Comparison of ENCODE assay signal across 26 cellular contexts in genomic region chr1:160228431-160228830, GRCh38.
"Had no signal": no experiment of that assay in that cellular context is flagged by ENCODE, and none has a peak within 500 bp of the region (broad histone marks: within the 10 kb centered on the region; RNA-seq: fewer than 3 reads in every experiment).

No MANE protein-coding gene starts in this region.

- DNase-seq: naive thymus-derived CD4-positive, alpha-beta T cell; occipital lobe; ovary; posterior cingulate gyrus; psoas muscle; right cardiac atrium; right lobe of liver; sigmoid colon; small intestine; stimulated activated CD4-positive, alpha-beta T cell treated with anti-CD3 and anti-CD28 coated beads, Interleukin-15, amount 100 ng/mL, for 24 hours; stimulated activated CD4-positive, alpha-beta T cell treated with anti-CD3 and anti-CD28 coated beads, Interleukin-2, amount 100 ng/mL, for 24 hours; stimulated activated CD4-positive, alpha-beta T cell treated with anti-CD3 and anti-CD28 coated beads, Interleukin-2, amount 100 ng/mL, for 48 hours; stimulated activated CD4-positive, alpha-beta T cell treated with anti-CD3 and anti-CD28 coated beads, Interleukin-4, amount 100 ng/mL, for 24 hours; stimulated activated naive B cell treated with anti-CD40 and anti-IgM and Interleukin-4, amounts not matched to agents 10 μg/mL and 1 μg/mL and 100 μg/mL, for 72 hours; stimulated activated naive CD4-positive, alpha-beta T cell treated with Interleukin-2 at 50 U/mL for 16 hours; substantia nigra; testis; tibial artery; transverse colon; upper lobe of right lung; uterus had no signal

- H3K27ac Mint-ChIP-seq: nephron; neural progenitor cell; progenitor cell of endocrine pancreas; stimulated activated naive CD8-positive, alpha-beta T cell treated with anti-CD3 and anti-CD28 coated beads, Interleukin-15, Interleukin-2, amounts not matched to agents 100 ng/mL and 50 ng/mL, for 24 hours; type B pancreatic cell had no signal

- ATAC-seq: naive thymus-derived CD4-positive, alpha-beta T cell; psoas muscle; right cardiac atrium; right lobe of liver; stimulated activated naive B cell treated with anti-CD40 and anti-IgM and Interleukin-4, amounts not matched to agents 10 μg/mL and 1 μg/mL and 100 μg/mL, for 72 hours; upper lobe of right lung had no signal

- H3K4me1 Mint-ChIP-seq: nephron; neural progenitor cell; stimulated activated naive B cell treated with anti-CD40 and anti-IgM and Interleukin-4, amounts not matched to agents 10 μg/mL and 1 μg/mL and 100 μg/mL, for 72 hours had no signal

- FAIRE-seq: small intestine had no signal

- H3K27me3 Mint-ChIP-seq: naive thymus-derived CD4-positive, alpha-beta T cell; progenitor cell of endocrine pancreas; stimulated activated naive B cell treated with anti-CD40 and anti-IgM and Interleukin-4, amounts not matched to agents 10 μg/mL and 1 μg/mL and 100 μg/mL, for 72 hours; stimulated activated naive CD8-positive, alpha-beta T cell treated with anti-CD3 and anti-CD28 coated beads, Interleukin-15, Interleukin-2, amounts not matched to agents 100 ng/mL and 50 ng/mL, for 24 hours; type B pancreatic cell had no signal

- H3K9me3 Mint-ChIP-seq: naive thymus-derived CD4-positive, alpha-beta T cell; nephron; neural progenitor cell; stimulated activated naive B cell treated with anti-CD40 and anti-IgM and Interleukin-4, amounts not matched to agents 10 μg/mL and 1 μg/mL and 100 μg/mL, for 72 hours; stimulated activated naive CD8-positive, alpha-beta T cell treated with anti-CD3 and anti-CD28 coated beads, Interleukin-15, Interleukin-2, amounts not matched to agents 100 ng/mL and 50 ng/mL, for 24 hours; type B pancreatic cell had no signal

- H3K4me3 Mint-ChIP-seq: naive thymus-derived CD4-positive, alpha-beta T cell; nephron; neural progenitor cell; stimulated activated naive B cell treated with anti-CD40 and anti-IgM and Interleukin-4, amounts not matched to agents 10 μg/mL and 1 μg/mL and 100 μg/mL, for 72 hours; stimulated activated naive CD8-positive, alpha-beta T cell treated with anti-CD3 and anti-CD28 coated beads, Interleukin-15, Interleukin-2, amounts not matched to agents 100 ng/mL and 50 ng/mL, for 24 hours; type B pancreatic cell had no signal
